In the genomic region with DNA sequence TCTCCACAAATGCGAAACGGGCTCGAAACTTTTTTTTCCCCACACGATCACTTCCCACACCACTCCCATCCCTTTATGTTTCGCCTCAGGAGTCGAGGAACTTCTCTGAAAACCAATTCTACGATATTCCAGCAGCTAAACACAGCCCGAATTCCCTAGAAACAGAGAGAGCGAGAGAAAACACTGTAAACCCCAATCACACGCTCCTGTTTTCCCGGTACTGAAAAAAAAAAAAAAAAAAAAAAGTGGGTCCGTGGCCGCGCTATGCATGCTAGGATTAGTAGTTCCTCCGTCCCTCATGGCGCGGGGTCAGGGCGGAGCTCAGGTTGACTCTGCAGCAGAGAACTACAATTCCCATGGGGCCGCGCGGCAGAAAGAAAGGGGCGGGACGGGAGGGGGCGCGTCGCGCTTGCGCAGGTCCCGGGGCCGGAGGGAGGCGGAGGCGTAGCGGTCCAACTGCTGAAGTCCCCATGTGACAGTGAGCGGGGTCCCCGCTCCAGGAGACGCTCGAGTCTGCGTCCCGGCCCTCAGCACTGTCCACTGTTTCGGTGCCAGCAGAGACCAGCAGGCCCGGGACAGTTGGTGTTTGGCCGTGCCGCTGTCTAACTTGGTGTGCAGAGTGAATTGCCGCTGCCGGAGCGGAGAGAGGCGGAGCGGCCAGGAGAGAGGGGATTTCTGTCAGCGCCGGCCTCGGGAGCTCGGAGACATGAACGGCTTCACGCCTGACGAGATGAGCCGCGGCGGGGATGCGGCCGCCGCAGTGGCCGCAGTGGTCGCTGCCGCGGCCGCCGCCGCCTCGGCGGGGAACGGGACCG, we compare ENCODE assay signal across 1 cellular context.
A peak's percentile ranks its signal among the peaks of the same experiment; 100 is the strongest.
TF ChIP-seq lines count a peak whose summit lies in the region.

TSS of gene SAP30 (plus strand) at position 478 of the 815 bp plus-strand sequence. CDS start at position 707, 229 bp downstream.

TF ChIP-seq in HepG2, 621 proteins besides CTCF, POLR2A, EP300 and RAD21 (continued from another document and continues in another):
- peak; percentile 69; the same call in 1 of the 2 replicates for TF ChIP-seq ZNF878 (CRISPR knock-in tag; IDR thresholded peaks at IDR 0.05)
- 0 out of 2 replicates have a peak, but pooled peaks have one; percentile 38 for TF ChIP-seq MIER2 (CRISPR knock-in tag; IDR thresholded peaks at IDR 0.05)
- peak; percentile 57; the same call in 1 of the 2 replicates for TF ChIP-seq ELF3 (CRISPR knock-in tag; IDR thresholded peaks at IDR 0.05)
- TF ChIP-seq ZFP36 (IDR thresholded peaks at IDR 0.05; ENCODE audit: borderline replicate concordance, low read depth, low read length, partially characterized antibody): no peak
- TF ChIP-seq, protein P1, sequence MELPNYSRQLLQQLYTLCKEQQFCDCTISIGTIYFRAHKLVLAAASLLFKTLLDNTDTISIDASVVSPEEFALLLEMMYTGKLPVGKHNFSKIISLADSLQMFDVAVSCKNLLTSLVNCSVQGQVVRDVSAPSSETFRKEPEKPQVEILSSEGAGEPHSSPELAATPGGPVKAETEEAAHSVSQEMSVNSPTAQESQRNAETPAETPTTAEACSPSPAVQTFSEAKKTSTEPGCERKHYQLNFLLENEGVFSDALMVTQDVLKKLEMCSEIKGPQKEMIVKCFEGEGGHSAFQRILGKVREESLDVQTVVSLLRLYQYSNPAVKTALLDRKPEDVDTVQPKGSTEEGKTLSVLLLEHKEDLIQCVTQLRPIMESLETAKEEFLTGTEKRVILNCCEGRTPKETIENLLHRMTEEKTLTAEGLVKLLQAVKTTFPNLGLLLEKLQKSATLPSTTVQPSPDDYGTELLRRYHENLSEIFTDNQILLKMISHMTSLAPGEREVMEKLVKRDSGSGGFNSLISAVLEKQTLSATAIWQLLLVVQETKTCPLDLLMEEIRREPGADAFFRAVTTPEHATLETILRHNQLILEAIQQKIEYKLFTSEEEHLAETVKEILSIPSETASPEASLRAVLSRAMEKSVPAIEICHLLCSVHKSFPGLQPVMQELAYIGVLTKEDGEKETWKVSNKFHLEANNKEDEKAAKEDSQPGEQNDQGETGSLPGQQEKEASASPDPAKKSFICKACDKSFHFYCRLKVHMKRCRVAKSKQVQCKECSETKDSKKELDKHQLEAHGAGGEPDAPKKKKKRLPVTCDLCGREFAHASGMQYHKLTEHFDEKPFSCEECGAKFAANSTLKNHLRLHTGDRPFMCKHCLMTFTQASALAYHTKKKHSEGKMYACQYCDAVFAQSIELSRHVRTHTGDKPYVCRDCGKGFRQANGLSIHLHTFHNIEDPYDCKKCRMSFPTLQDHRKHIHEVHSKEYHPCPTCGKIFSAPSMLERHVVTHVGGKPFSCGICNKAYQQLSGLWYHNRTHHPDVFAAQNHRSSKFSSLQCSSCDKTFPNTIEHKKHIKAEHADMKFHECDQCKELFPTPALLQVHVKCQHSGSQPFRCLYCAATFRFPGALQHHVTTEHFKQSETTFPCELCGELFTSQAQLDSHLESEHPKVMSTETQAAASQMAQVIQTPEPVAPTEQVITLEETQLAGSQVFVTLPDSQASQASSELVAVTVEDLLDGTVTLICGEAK (IDR thresholded peaks at IDR 0.05): peak; percentile 35
- TF ChIP-seq, protein P1 (CRISPR knock-in tag; IDR thresholded peaks at IDR 0.05): peak; percentile 83
- TF ChIP-seq TP53 (CRISPR knock-in tag; conservative IDR thresholded peaks at IDR 0.05): 0 out of 2 replicates have a peak, but pooled peaks have one; percentile 7
- TF ChIP-seq ZNF547 (CRISPR knock-in tag; IDR thresholded peaks at IDR 0.05): 0 out of 2 replicates have a peak, but pooled peaks have one; percentile 43
- peak; percentile 57; the same call in 1 of the 2 replicates for TF ChIP-seq ZBTB1 (CRISPR knock-in tag; IDR thresholded peaks at IDR 0.05; ENCODE audit: borderline replicate concordance)
- 0 out of 2 replicates have a peak, but pooled peaks have one; percentile 60 for TF ChIP-seq KDM4B (CRISPR knock-in tag; IDR thresholded peaks at IDR 0.05)
- no peak for TF ChIP-seq ZNF713 (CRISPR knock-in tag; IDR thresholded peaks at IDR 0.05)
- TF ChIP-seq, protein P2, sequence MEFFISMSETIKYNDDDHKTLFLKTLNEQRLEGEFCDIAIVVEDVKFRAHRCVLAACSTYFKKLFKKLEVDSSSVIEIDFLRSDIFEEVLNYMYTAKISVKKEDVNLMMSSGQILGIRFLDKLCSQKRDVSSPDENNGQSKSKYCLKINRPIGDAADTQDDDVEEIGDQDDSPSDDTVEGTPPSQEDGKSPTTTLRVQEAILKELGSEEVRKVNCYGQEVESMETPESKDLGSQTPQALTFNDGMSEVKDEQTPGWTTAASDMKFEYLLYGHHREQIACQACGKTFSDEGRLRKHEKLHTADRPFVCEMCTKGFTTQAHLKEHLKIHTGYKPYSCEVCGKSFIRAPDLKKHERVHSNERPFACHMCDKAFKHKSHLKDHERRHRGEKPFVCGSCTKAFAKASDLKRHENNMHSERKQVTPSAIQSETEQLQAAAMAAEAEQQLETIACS (CRISPR knock-in tag; IDR thresholded peaks at IDR 0.05): peak; percentile 72
- TF ChIP-seq MAZ (IDR thresholded peaks at IDR 0.05; ENCODE audit: borderline replicate concordance, low read depth, low read length): peak; percentile 39; the same call in 1 of the 2 replicates
- 0 out of 2 replicates have a peak, but pooled peaks have one; percentile 44 for TF ChIP-seq MAZ (CRISPR knock-in tag; IDR thresholded peaks at IDR 0.05; ENCODE audit: low read depth)
- peak; percentile 30; the same call in 1 of the 2 replicates for TF ChIP-seq ELF1 (CRISPR knock-in tag; IDR thresholded peaks at IDR 0.05)
- TF ChIP-seq CCDC6 (CRISPR knock-in tag; IDR thresholded peaks at IDR 0.05): 0 out of 2 replicates have a peak, but pooled peaks have one; percentile 60
- TF ChIP-seq ZNF674 (CRISPR knock-in tag; IDR thresholded peaks at IDR 0.05; ENCODE audit: low read depth): 0 out of 2 replicates have a peak, but pooled peaks have one; percentile 84
- peak; percentile 95; the same call in 1 of the 2 replicates for TF ChIP-seq ZNF546 (CRISPR knock-in tag; conservative IDR thresholded peaks at IDR 0.05)
- TF ChIP-seq HOXA3 (CRISPR knock-in tag; IDR thresholded peaks at IDR 0.05): peak; percentile 48; the same call in 1 of the 2 replicates
- TF ChIP-seq ZNF615 (CRISPR knock-in tag; IDR thresholded peaks at IDR 0.05; ENCODE audit: borderline replicate concordance): no peak
- peak; percentile 100 for TF ChIP-seq ZNF362 (CRISPR knock-in tag; IDR thresholded peaks at IDR 0.05; ENCODE audit: borderline replicate concordance)
- TF ChIP-seq ZNF337 (CRISPR knock-in tag; IDR thresholded peaks at IDR 0.05; ENCODE audit: borderline replicate concordance, low read depth): no peak
- TF ChIP-seq, protein P3, sequence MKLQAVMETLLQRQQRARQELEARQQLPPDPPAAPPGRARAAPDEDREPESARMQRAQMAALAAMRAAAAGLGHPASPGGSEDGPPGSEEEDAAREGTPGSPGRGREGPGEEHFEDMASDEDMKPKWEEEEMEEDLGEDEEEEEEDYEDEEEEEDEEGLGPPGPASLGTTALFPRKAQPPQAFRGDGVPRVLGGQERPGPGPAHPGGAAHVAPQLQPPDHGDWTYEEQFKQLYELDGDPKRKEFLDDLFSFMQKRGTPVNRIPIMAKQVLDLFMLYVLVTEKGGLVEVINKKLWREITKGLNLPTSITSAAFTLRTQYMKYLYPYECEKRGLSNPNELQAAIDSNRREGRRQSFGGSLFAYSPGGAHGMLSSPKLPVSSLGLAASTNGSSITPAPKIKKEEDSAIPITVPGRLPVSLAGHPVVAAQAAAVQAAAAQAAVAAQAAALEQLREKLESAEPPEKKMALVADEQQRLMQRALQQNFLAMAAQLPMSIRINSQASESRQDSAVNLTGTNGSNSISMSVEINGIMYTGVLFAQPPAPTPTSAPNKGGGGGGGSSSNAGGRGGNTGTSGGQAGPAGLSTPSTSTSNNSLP (IDR thresholded peaks at IDR 0.05; ENCODE audit: low read depth, low read length): no peak
- TF ChIP-seq MAFG (CRISPR knock-in tag; IDR thresholded peaks at IDR 0.05): no peak
- TF ChIP-seq AHR (CRISPR knock-in tag; IDR thresholded peaks at IDR 0.05): peak; percentile 84; the same call in 1 of the 2 replicates
- TF ChIP-seq ZNF235 (CRISPR knock-in tag; IDR thresholded peaks at IDR 0.05; ENCODE audit: borderline replicate concordance): peak; percentile 82; the same call in 1 of the 2 replicates
- peak; percentile 60; the same call in 1 of the 2 replicates for TF ChIP-seq FIP1L1 (IDR thresholded peaks at IDR 0.05; ENCODE audit: borderline replicate concordance, insufficient read depth, low read depth, low read length)
- peak; percentile 84 for TF ChIP-seq GATA4 (IDR thresholded peaks at IDR 0.05; ENCODE audit: borderline replicate concordance, low read depth)
- no peak for TF ChIP-seq SOX13 (IDR thresholded peaks at IDR 0.05)
- peak in 1 of 2 experiments; percentile 37; a peak in 1 of 4 replicates for TF ChIP-seq SOX13 (CRISPR knock-in tag; conservative IDR thresholded peaks at IDR 0.05 in 1 of 2, IDR thresholded peaks at IDR 0.05 in 1 of 2)
- 0 out of 2 replicates have a peak, but pooled peaks have one; percentile 11 for TF ChIP-seq REL (CRISPR knock-in tag; conservative IDR thresholded peaks at IDR 0.05)
- TF ChIP-seq ZNF781 (CRISPR knock-in tag; IDR thresholded peaks at IDR 0.05; ENCODE audit: borderline replicate concordance, not compliant biosample characterization): no peak
- TF ChIP-seq TARDBP (CRISPR knock-in tag; IDR thresholded peaks at IDR 0.05): peak; percentile 38; the same call in 1 of the 2 replicates
- TF ChIP-seq DMAP1 (CRISPR knock-in tag; IDR thresholded peaks at IDR 0.05): no peak
- no peak for TF ChIP-seq FOXA1 (IDR thresholded peaks at IDR 0.05)
- TF ChIP-seq FOXA1 (CRISPR knock-in tag; IDR thresholded peaks at IDR 0.05): peak; percentile 28; the same call in 1 of the 2 replicates
- 0 out of 2 replicates have a peak, but pooled peaks have one; percentile 27 for TF ChIP-seq ATF1 (CRISPR knock-in tag; IDR thresholded peaks at IDR 0.05)
- peak; percentile 79 for TF ChIP-seq KMT2B (CRISPR knock-in tag; IDR thresholded peaks at IDR 0.05)
- TF ChIP-seq ZNF17 (CRISPR knock-in tag; IDR thresholded peaks at IDR 0.05): no peak
- TF ChIP-seq ZNF639 (CRISPR knock-in tag; conservative IDR thresholded peaks at IDR 0.05): peak; percentile 35; the same call in 1 of the 2 replicates
- TF ChIP-seq MEF2D (CRISPR knock-in tag; IDR thresholded peaks at IDR 0.05): peak; percentile 59; the same call in 1 of the 2 replicates
- TF ChIP-seq ZNF605 (CRISPR knock-in tag; IDR thresholded peaks at IDR 0.05): peak; percentile 84
- no peak for TF ChIP-seq ZNF589 (CRISPR knock-in tag; conservative IDR thresholded peaks at IDR 0.05)
- TF ChIP-seq, protein P4, sequence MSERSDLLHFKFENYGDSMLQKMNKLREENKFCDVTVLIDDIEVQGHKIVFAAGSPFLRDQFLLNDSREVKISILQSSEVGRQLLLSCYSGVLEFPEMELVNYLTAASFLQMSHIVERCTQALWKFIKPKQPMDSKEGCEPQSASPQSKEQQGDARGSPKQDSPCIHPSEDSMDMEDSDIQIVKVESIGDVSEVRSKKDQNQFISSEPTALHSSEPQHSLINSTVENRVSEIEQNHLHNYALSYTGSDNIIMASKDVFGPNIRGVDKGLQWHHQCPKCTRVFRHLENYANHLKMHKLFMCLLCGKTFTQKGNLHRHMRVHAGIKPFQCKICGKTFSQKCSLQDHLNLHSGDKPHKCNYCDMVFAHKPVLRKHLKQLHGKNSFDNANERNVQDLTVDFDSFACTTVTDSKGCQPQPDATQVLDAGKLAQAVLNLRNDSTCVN (CRISPR knock-in tag; IDR thresholded peaks at IDR 0.05; ENCODE audit: borderline replicate concordance): peak; percentile 63; the same call in 1 of the 2 replicates
- peak; percentile 63; the same call in 1 of the 2 replicates for TF ChIP-seq TBX2 (CRISPR knock-in tag; IDR thresholded peaks at IDR 0.05; ENCODE audit: borderline replicate concordance)
- no peak for TF ChIP-seq ARID2 (CRISPR knock-in tag; IDR thresholded peaks at IDR 0.05; ENCODE audit: borderline replicate concordance)
